ENCODE assay signal across 8 cellular contexts in genomic region chr12:32106153-32106516, GRCh38. TPM values are rescaled to one million over a fixed set of nuclear protein-coding genes. Genes with fewer than 3 reads are reported as not detected.
DNase-seq lines count a peak whose midpoint lies in the region.

No MANE protein-coding gene starts in this region.

- H3K4me1 Mint-ChIP-seq in activated naive CD4-positive, alpha-beta T cell treated with anti-CD3 and anti-CD28 coated beads for 36 hours (ENCODE audit: low read depth) = peaks cover 18% of the 10 kb centered on the region
- H3K4me1 Mint-ChIP-seq in activated naive CD8-positive, alpha-beta T cell treated with anti-CD3 and anti-CD28 coated beads for 36 hours = peaks cover 21% of the 10 kb centered on the region

- H3K9ac ChIP-seq in iPS-20b (ENCODE audit: low read depth, low read length) (peak overlapping the region; percentile 95), subcutaneous abdominal adipose tissue (ENCODE audit: low read length in 5 of 5) (peak overlapping the region in 3 of 5 donors; percentile 66 to 78 (median 68))

- CTCF ChIA-PET in activated naive CD4-positive, alpha-beta T cell treated with anti-CD3 and anti-CD28 coated beads for 36 hours (lab: Charles Lee) = interaction anchor here (0.9 to 3.1 kb wide), 6 partner anchors 28 to 453 kb away, joined by 3 to 12 read pairs (median 4); no protein-coding TSS in a partner anchor

- peak overlapping the region; percentile 74 for H3K27ac Mint-ChIP-seq in activated naive CD4-positive, alpha-beta T cell treated with anti-CD3 and anti-CD28 coated beads for 36 hours
- peak overlapping the region; percentile 78 for H3K27ac Mint-ChIP-seq in activated naive CD8-positive, alpha-beta T cell treated with anti-CD3 and anti-CD28 coated beads for 36 hours

- intact Hi-C loops in activated naive CD4-positive, alpha-beta T cell treated with anti-CD3 and anti-CD28 coated beads for 36 hours (cut with micrococcal nuclease) = loop anchor here (1.0 to 10.0 kb wide), 14 partner anchors 45 to 1351 kb away; partner anchors contain the start of genes CAPRIN2, DNM1L and SINHCAF

- H3K27me3 Mint-ChIP-seq in activated naive CD4-positive, alpha-beta T cell treated with anti-CD3 and anti-CD28 coated beads for 36 hours (ENCODE audit: low read depth) = no peaks in the 10 kb centered on the region
- H3K27me3 Mint-ChIP-seq in activated naive CD8-positive, alpha-beta T cell treated with anti-CD3 and anti-CD28 coated beads for 36 hours = no peaks in the 10 kb centered on the region

- H3K9me3 ChIP-seq in iPS-20b (ENCODE audit: insufficient read depth, low read depth, low read length) = no peaks in the 10 kb centered on the region
- H3K9me3 ChIP-seq in subcutaneous abdominal adipose tissue (ENCODE audit: control insufficient read depth in 5 of 5, low read length in 5 of 5) = no peaks in the 10 kb centered on the region

- no peak for DNase-seq in activated naive CD4-positive, alpha-beta T cell treated with anti-CD3 and anti-CD28 coated beads for 36 hours
- no peak for DNase-seq in activated naive CD4-positive, alpha-beta T cell (lab: John Stamatoyannopoulos, UW)
- DNase-seq in activated naive CD8-positive, alpha-beta T cell treated with anti-CD3 and anti-CD28 coated beads for 36 hours = no peak
- DNase-seq in NK-92 (lab: John Stamatoyannopoulos, UW; ENCODE audit: unreplicated experiment) (no peak), SW 1271 (lab: John Stamatoyannopoulos, UW) (no peak), SIG-M5 (lab: John Stamatoyannopoulos, UW) (no peak)

- H3K27me3 ChIP-seq in iPS-20b (ENCODE audit: insufficient read depth, low read length) = no peaks in the 10 kb centered on the region; the same call in 1 of the 2 replicates
- H3K27me3 ChIP-seq in subcutaneous abdominal adipose tissue (ENCODE audit: control insufficient read depth in 5 of 5, insufficient read depth in 4 of 5, low read length in 5 of 5) = no peaks in the 10 kb centered on the region

- no peaks in the 10 kb centered on the region for H3K9me3 Mint-ChIP-seq in activated naive CD4-positive, alpha-beta T cell treated with anti-CD3 and anti-CD28 coated beads for 36 hours
- no peaks in the 10 kb centered on the region for H3K9me3 Mint-ChIP-seq in activated naive CD8-positive, alpha-beta T cell treated with anti-CD3 and anti-CD28 coated beads for 36 hours

- H3K4me3 ChIP-seq in iPS-20b (ENCODE audit: low read length) (peak overlapping the region; percentile 94), subcutaneous abdominal adipose tissue (ENCODE audit: low read depth in 1 of 5, low read length in 5 of 5) (peak overlapping the region; percentile 62 to 90 (median 82))

- H3K36me3 ChIP-seq in iPS-20b (ENCODE audit: insufficient read depth, low read depth, low read length) (peaks cover 13% of the 10 kb centered on the region; the same call in 1 of the 2 replicates), subcutaneous abdominal adipose tissue (ENCODE audit: control insufficient read depth in 5 of 5, insufficient read depth in 5 of 5, low read length in 5 of 5) (no peaks in the 10 kb centered on the region)

- H3K4me1 ChIP-seq in iPS-20b (ENCODE audit: insufficient read depth, low read length) = peaks cover 20% of the 10 kb centered on the region; the same call in 1 of the 2 replicates
- H3K4me1 ChIP-seq in subcutaneous abdominal adipose tissue (ENCODE audit: control insufficient read depth in 5 of 5, insufficient read depth in 5 of 5, low read length in 5 of 5) = peaks cover 3 to 25% (median 18%) of the 10 kb centered on the region in 5 donors

- H3K4me3 Mint-ChIP-seq in activated naive CD4-positive, alpha-beta T cell treated with anti-CD3 and anti-CD28 coated beads for 36 hours = peak overlapping the region; percentile 90
- peak overlapping the region; percentile 80 for H3K4me3 Mint-ChIP-seq in activated naive CD8-positive, alpha-beta T cell treated with anti-CD3 and anti-CD28 coated beads for 36 hours

- H3K36me3 Mint-ChIP-seq in activated naive CD4-positive, alpha-beta T cell treated with anti-CD3 and anti-CD28 coated beads for 36 hours (ENCODE audit: low read depth) = no peaks in the 10 kb centered on the region
- peaks cover 3% of the 10 kb centered on the region for H3K36me3 Mint-ChIP-seq in activated naive CD8-positive, alpha-beta T cell treated with anti-CD3 and anti-CD28 coated beads for 36 hours

- H3K27ac ChIP-seq in iPS-20b (ENCODE audit: low read length) (peak overlapping the region; percentile 32), subcutaneous abdominal adipose tissue (ENCODE audit: low read depth, low read length) (peak overlapping the region; percentile 50)

RNA-seq across cellular contexts. Expression of gene BICD1, which starts 0.5 kb away (rescaled TPM):
- 10 to 100 TPM; 14.4 to 16.4 TPM for total RNA-seq in activated naive CD4-positive, alpha-beta T cell treated with anti-CD3 and anti-CD28 coated beads for 36 hours
- total RNA-seq in activated naive CD8-positive, alpha-beta T cell treated with anti-CD3 and anti-CD28 coated beads for 36 hours = 10 to 100 TPM; 21.7 to 21.9 TPM
